Comparison of ENCODE assay signal across 1 cellular context in the genomic region with DNA sequence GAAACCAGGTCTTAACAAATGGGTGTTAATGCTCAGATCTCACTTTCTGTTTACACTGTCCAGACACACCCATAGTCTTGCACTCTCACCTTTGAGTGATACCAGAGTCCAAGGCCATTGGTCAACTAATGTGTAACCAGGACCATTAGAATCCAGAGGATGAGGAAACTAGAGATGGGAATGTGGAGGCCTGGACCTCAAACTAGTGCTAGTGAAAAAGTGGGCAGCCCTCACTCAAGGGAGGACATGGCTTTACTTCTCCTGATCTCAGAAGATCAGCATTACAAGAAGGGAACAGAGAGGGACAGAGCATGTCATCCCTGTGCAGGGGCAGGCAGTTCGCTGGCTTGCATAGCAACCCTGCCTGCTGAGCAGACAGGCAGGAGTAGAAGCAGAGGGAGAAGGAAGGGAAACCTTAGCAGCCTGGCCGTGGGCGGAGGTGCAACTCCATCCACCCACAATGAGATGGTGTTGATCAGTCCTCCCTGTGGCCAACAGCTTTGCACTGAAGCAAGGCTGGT.
TF ChIP-seq lines count a peak whose summit lies in the region.

No MANE protein-coding gene starts in this region.

TF ChIP-seq in WTC11, 78 proteins besides CTCF, POLR2A, EP300 and RAD21 (continued from another document):
- TF ChIP-seq, protein P1, sequence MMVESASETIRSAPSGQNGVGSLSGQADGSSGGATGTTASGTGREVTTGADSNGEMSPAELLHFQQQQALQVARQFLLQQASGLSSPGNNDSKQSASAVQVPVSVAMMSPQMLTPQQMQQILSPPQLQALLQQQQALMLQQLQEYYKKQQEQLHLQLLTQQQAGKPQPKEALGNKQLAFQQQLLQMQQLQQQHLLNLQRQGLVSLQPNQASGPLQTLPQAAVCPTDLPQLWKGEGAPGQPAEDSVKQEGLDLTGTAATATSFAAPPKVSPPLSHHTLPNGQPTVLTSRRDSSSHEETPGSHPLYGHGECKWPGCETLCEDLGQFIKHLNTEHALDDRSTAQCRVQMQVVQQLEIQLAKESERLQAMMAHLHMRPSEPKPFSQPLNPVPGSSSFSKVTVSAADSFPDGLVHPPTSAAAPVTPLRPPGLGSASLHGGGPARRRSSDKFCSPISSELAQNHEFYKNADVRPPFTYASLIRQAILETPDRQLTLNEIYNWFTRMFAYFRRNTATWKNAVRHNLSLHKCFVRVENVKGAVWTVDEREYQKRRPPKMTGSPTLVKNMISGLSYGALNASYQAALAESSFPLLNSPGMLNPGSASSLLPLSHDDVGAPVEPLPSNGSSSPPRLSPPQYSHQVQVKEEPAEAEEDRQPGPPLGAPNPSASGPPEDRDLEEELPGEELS (CRISPR knock-in tag; IDR thresholded peaks at IDR 0.05) = no peak
